In genomic region chr10:11756766-11757315, GRCh38 we compare ENCODE assay signal across 14 cellular contexts. TPM values are rescaled to one million over a fixed set of nuclear protein-coding genes. Genes with fewer than 3 reads are reported as not detected.
A peak's percentile ranks its signal among the peaks of the same experiment; 100 is the strongest.
DNase-seq lines count a peak whose midpoint lies in the region; ATAC-seq and TF ChIP-seq lines count a peak whose summit lies in the region.
"Had no signal": no experiment of that assay in that cellular context is flagged by ENCODE, and none has a peak within 500 bp of the region (broad histone marks: within the 10 kb centered on the region; RNA-seq: fewer than 3 reads in every experiment).

No MANE protein-coding gene starts in this region.

- in situ Hi-C loops in brain microvascular endothelial cell (cut with HindIII; ENCODE audit: low pct_ligation_motif_present, low sequenced_read_pairs) = loop anchor here (25.0 kb wide), 1 partner anchor 245 kb away; no protein-coding TSS in a partner anchor

- no TSS peak for BruUV-seq in PC-3 (replicated peaks; lab: Mats Ljungman, UMichigan)

- H3F3A ChIP-seq in SK-N-SH (replicated peaks; ENCODE audit: insufficient read depth) (no peaks in the 10 kb centered on the region), PC-3 (ENCODE audit: low read length, unreplicated experiment) (no peaks in the 10 kb centered on the region)

- TF ChIP-seq POLR2A in thyroid gland (IDR thresholded peaks at IDR 0.05) = no peak

- H4K20me1 ChIP-seq in SK-N-SH (ENCODE audit: insufficient read depth) = no peaks in the 10 kb centered on the region
- H4K20me1 ChIP-seq in PC-3 (ENCODE audit: low read length) = no peaks in the 10 kb centered on the region

- H3K4me1 ChIP-seq in SK-N-SH (ENCODE audit: control insufficient read depth in 1 of 2, insufficient read depth in 2 of 2, low read depth in 1 of 2, low read length in 1 of 2) (peaks cover 10 to 13% of the 10 kb centered on the region in 2 experiments; a peak in 2 of 4 replicates), thyroid gland (peaks cover 6 to 15% of the 10 kb centered on the region in 2 donors), PC-3 (ENCODE audit: insufficient read depth, low read length) (no peaks in the 10 kb centered on the region)

- H3K4me2 ChIP-seq in SK-N-SH (no peak overlapping the region), PC-3 (ENCODE audit: low read length) (no peak overlapping the region)

- H3K27ac ChIP-seq in SK-N-SH (ENCODE audit: low read depth in 2 of 2, low read length in 1 of 2) = 0 out of 4 replicates have a peak overlapping the region, but pooled peaks of 1 of the 2 experiments have one; percentile 25
- H3K27ac ChIP-seq in brain microvascular endothelial cell = peak overlapping the region; percentile 97
- H3K27ac ChIP-seq in thyroid gland = peak overlapping the region; percentile 39 to 80 (median 41)
- no peak overlapping the region for H3K27ac ChIP-seq in PC-3 (ENCODE audit: low read length)
- H3K27ac ChIP-seq: neutrophil had no signal

- DNase-seq in SK-N-SH = no peak
- DNase-seq in brain microvascular endothelial cell = no peak
- peak; percentile 62 for DNase-seq in mesenteric fat pad (ENCODE audit: low spot score)
- no peak for DNase-seq in thyroid gland
- DNase-seq in PC-3 = no peak
- DNase-seq: activated T-cell treated with anti-CD3 and anti-CD28 coated beads, Interleukin-2, amount 50 U/mL, for 1 hour; amniotic stem cell; Karpas-422; NK-92 treated with Interleukin-12 subunit alpha and Interleukin-12 subunit beta, amount 100 ng/mL, for 24 hours; SW 1271 had no signal

- ATAC-seq in SK-N-SH treated with all-trans-retinoic acid at 6 μM for 48 hours (no peak), PC-3 (no peak), HG03196 (IDR thresholded peaks at IDR 0.05; ENCODE audit: unreplicated experiment) (no peak), GM18861 (IDR thresholded peaks at IDR 0.05; ENCODE audit: unreplicated experiment) (no peak)

- H3K9ac ChIP-seq in SK-N-SH (0 out of 2 replicates have a peak overlapping the region, but pooled peaks have one; percentile 19), PC-3 (ENCODE audit: low read length) (no peak overlapping the region)

- no peaks in the 10 kb centered on the region for H3K36me3 ChIP-seq in SK-N-SH (replicated peaks in 1 of 2; ENCODE audit: control insufficient read depth in 1 of 2, insufficient read depth in 2 of 2, low read length in 1 of 2)
- H3K36me3 ChIP-seq in brain microvascular endothelial cell (replicated peaks) = no peaks in the 10 kb centered on the region
- H3K36me3 ChIP-seq in thyroid gland = no peaks in the 10 kb centered on the region
- no peaks in the 10 kb centered on the region; the same call in 1 of the 2 replicates for H3K36me3 ChIP-seq in PC-3 (ENCODE audit: low read depth, low read length)

- TF ChIP-seq RAD21 in SK-N-SH (IDR thresholded peaks at IDR 0.05; ENCODE audit: low read length) = no peak

- H3K9me3 ChIP-seq in SK-N-SH = no peaks in the 10 kb centered on the region
- no peaks in the 10 kb centered on the region for H3K9me3 ChIP-seq in thyroid gland
- no peaks in the 10 kb centered on the region for H3K9me3 ChIP-seq in PC-3 (ENCODE audit: low read length)
- H3K9me3 ChIP-seq: neutrophil had no signal

- H3K9me2 ChIP-seq in SK-N-SH (no peaks in the 10 kb centered on the region), PC-3 (replicated peaks; ENCODE audit: low read length) (no peaks in the 10 kb centered on the region)

- intact Hi-C loops in thyroid gland (cut with DNase I) = loop anchor here (10.0 kb wide), 1 partner anchor 242 kb away; no protein-coding TSS in a partner anchor
- intact Hi-C loops in PC-3 (cut with micrococcal nuclease) = no loop called here

- no peak overlapping the region for H3K4me3 ChIP-seq in SK-N-SH (ENCODE audit: low read depth in 2 of 2, low read length in 1 of 2)
- H3K4me3 ChIP-seq in brain microvascular endothelial cell (ENCODE audit: low read depth, low read length) = no peak overlapping the region
- no peak overlapping the region for H3K4me3 ChIP-seq in thyroid gland (replicated peaks in 1 of 3)
- H3K4me3 ChIP-seq in PC-3 (ENCODE audit: low read length) = no peak overlapping the region

- CTCF ChIA-PET in SK-N-SH (lab: Yijun Ruan, JAX) = interaction anchor here (0.7 to 3.6 kb wide), 31 partner anchors 9 to 332 kb away, joined by 3 to 55 read pairs (median 5); no protein-coding TSS in a partner anchor
- CTCF ChIA-PET in PC-3 (lab: Charles Lee) = interaction anchor here (1.4 kb wide), 1 partner anchor 332 kb away, joined by 4 read pairs; no protein-coding TSS in a partner anchor

- H2AFZ ChIP-seq in SK-N-SH (ENCODE audit: low read depth) (no peak overlapping the region), PC-3 (ENCODE audit: low read length) (no peak overlapping the region)

- 82% methylated on average over 11 of the region's 11 CpGs for WGBS in SK-N-SH (ENCODE audit: low lambda C conversion rate)
- 84 to 89% methylated on average over 11 of the region's 11 CpGs for WGBS in thyroid gland, 2 donors

- H3K79me2 ChIP-seq in SK-N-SH (ENCODE audit: insufficient read depth) (no peaks in the 10 kb centered on the region), PC-3 (ENCODE audit: low read length) (no peaks in the 10 kb centered on the region)

- no peak for TF ChIP-seq EP300 in SK-N-SH (IDR thresholded peaks at IDR 0.05; ENCODE audit: borderline replicate concordance in 1 of 2, low read depth in 1 of 2, low read length in 1 of 2)

- H3K27me3 ChIP-seq in SK-N-SH (ENCODE audit: insufficient read depth) = no peaks in the 10 kb centered on the region
- no peaks in the 10 kb centered on the region for H3K27me3 ChIP-seq in brain microvascular endothelial cell (replicated peaks)
- H3K27me3 ChIP-seq in thyroid gland = no peaks in the 10 kb centered on the region
- no peaks in the 10 kb centered on the region for H3K27me3 ChIP-seq in PC-3 (ENCODE audit: low read length)
- H3K27me3 ChIP-seq: neutrophil had no signal

- POLR2A ChIA-PET in SK-N-SH (lab: Yijun Ruan, JAX) = no interaction called here
- POLR2A ChIA-PET in PC-3 (lab: Charles Lee; ENCODE audit: unreplicated experiment) = no interaction called here

- TF ChIP-seq CTCF in SK-N-SH (IDR thresholded peaks at IDR 0.05) = no peak
- TF ChIP-seq CTCF in brain microvascular endothelial cell (IDR thresholded peaks at IDR 0.05; ENCODE audit: low read depth, low read length, missing control alignments) = no peak
- no peak for TF ChIP-seq CTCF in thyroid gland (IDR thresholded peaks at IDR 0.05)
- TF ChIP-seq CTCF in PC-3 (conservative IDR thresholded peaks at IDR 0.05; ENCODE audit: low read depth, low read length) = no peak

TF ChIP-seq in SK-N-SH, 30 proteins besides CTCF, POLR2A, EP300 and RAD21 (continues in another document):
- TF ChIP-seq MEF2A (IDR thresholded peaks at IDR 0.05; ENCODE audit: borderline replicate concordance, low read depth) (no peak), TAF1 (IDR thresholded peaks at IDR 0.05; ENCODE audit: borderline replicate concordance, low read depth, low read length) (no peak), MXI1 (IDR thresholded peaks at IDR 0.05; ENCODE audit: low read depth, low read length) (no peak), FOSL2 (IDR thresholded peaks at IDR 0.05; ENCODE audit: borderline replicate concordance, low read depth) (no peak), IRF3 (IDR thresholded peaks at IDR 0.05; ENCODE audit: low read depth, low read length) (no peak)

TF ChIP-seq in SK-N-SH treated with all-trans-retinoic acid at 6 μM for 48 hours, 23 proteins besides CTCF, POLR2A, EP300 and RAD21 (continues in another document):
- TF ChIP-seq ZFP3 (CRISPR knock-in tag; IDR thresholded peaks at IDR 0.05) (no peak), SNAI2 (CRISPR knock-in tag; IDR thresholded peaks at IDR 0.05) (no peak), ARNTL (CRISPR knock-in tag; IDR thresholded peaks at IDR 0.05; ENCODE audit: borderline replicate concordance, low read depth) (no peak), TCF4 (CRISPR knock-in tag; IDR thresholded peaks at IDR 0.05; ENCODE audit: borderline replicate concordance) (no peak), ESRRG (CRISPR knock-in tag; IDR thresholded peaks at IDR 0.05) (no peak), RARB (CRISPR knock-in tag; IDR thresholded peaks at IDR 0.05) (no peak), TSHZ2 (CRISPR knock-in tag; IDR thresholded peaks at IDR 0.05) (no peak), OSR1 (CRISPR knock-in tag; IDR thresholded peaks at IDR 0.05) (no peak), GLIS3 (CRISPR knock-in tag; IDR thresholded peaks at IDR 0.05) (no peak), BACH2 (CRISPR knock-in tag; IDR thresholded peaks at IDR 0.05; ENCODE audit: borderline replicate concordance) (no peak), ISL1 (CRISPR knock-in tag; IDR thresholded peaks at IDR 0.05) (no peak)

RNA-seq across cellular contexts. Expression of gene ECHDC3, which starts 14.7 kb away (rescaled TPM):
- 10.5 and 13.5 TPM in 2 replicates for polyA plus RNA-seq in SK-N-SH (2012; rRNA removed)
- 7.1 and 10.5 TPM in 2 replicates for polyA plus RNA-seq in SK-N-SH (2012; cell fraction: cytosol; rRNA removed)
- 11.2 and 12.0 TPM in 2 replicates for polyA plus RNA-seq in SK-N-SH (2012; cell fraction: nucleus; rRNA removed)
- 161 TPM for total RNA-seq in mesenteric fat pad
- total RNA-seq in thyroid gland = 10 to 100 TPM; 22.4 to 85.4 (median 69.1) TPM
- not detected in 2 replicates for total RNA-seq in PC-3 (2014; rRNA removed)

Comparison
In these comparisons a context has a peak if more than half of its experiments do, and no peak if none do; other contexts are left out.
1. RNA of gene ECHDC3, which starts 14.7 kb away (total RNA-seq): 161 TPM in mesenteric fat pad (single experiment) and 22.4 to 85.4 TPM in thyroid gland; not detected in PC-3; every median in the first group is over 10 times any median in the second.